17 cellular contexts compared by ENCODE assay signal in genomic region chr19:34399886-34400285, GRCh38.
"Had no signal": no experiment of that assay in that cellular context is flagged by ENCODE, and none has a peak within 500 bp of the region (broad histone marks: within the 10 kb centered on the region; RNA-seq: fewer than 3 reads in every experiment).

No MANE protein-coding gene starts in this region.

- FAIRE-seq: endometrium had no signal

- H3K27ac Mint-ChIP-seq: activated T-helper 2 cell treated with anti-CD3 and anti-CD28 coated beads, Interferon-gamma antibody, Interleukin-2, Interleukin-4, amounts not matched to agents 10 μg/mL and 5 μg/mL and 100 μg/mL, durations not matched to agents 14 hours and 24 hours and 36 hours had no signal

- H3K27me3 Mint-ChIP-seq: naive B cell had no signal

- H3K9me3 Mint-ChIP-seq: activated T-helper 2 cell treated with anti-CD3 and anti-CD28 coated beads, Interferon-gamma antibody, Interleukin-2, Interleukin-4, amounts not matched to agents 10 μg/mL and 5 μg/mL and 100 μg/mL, durations not matched to agents 14 hours and 24 hours and 36 hours; immature natural killer cell; naive B cell had no signal

- H3K4me3 Mint-ChIP-seq: immature natural killer cell had no signal

- DNase-seq: activated CD4-positive, alpha-beta T cell treated with anti-CD3 and anti-CD28 coated beads for 4 hours; activated naive CD4-positive, alpha-beta T cell treated with anti-CD3 and anti-CD28 coated beads, Interleukin-2, amount 50 U/mL, for 16 hours; activated T-cell treated with anti-CD3 and anti-CD28 coated beads for 4 hours; amniotic stem cell; body of pancreas; dorsolateral prefrontal cortex; esophagus squamous epithelium; glutamatergic neuron; immature natural killer cell; left cardiac atrium; naive B cell; retina; T-helper 9 cell; tibial artery had no signal

- ATAC-seq: body of pancreas, left cardiac atrium, lower lobe of right lung had no signal
